20 cellular contexts compared by ENCODE assay signal in the genomic region with DNA sequence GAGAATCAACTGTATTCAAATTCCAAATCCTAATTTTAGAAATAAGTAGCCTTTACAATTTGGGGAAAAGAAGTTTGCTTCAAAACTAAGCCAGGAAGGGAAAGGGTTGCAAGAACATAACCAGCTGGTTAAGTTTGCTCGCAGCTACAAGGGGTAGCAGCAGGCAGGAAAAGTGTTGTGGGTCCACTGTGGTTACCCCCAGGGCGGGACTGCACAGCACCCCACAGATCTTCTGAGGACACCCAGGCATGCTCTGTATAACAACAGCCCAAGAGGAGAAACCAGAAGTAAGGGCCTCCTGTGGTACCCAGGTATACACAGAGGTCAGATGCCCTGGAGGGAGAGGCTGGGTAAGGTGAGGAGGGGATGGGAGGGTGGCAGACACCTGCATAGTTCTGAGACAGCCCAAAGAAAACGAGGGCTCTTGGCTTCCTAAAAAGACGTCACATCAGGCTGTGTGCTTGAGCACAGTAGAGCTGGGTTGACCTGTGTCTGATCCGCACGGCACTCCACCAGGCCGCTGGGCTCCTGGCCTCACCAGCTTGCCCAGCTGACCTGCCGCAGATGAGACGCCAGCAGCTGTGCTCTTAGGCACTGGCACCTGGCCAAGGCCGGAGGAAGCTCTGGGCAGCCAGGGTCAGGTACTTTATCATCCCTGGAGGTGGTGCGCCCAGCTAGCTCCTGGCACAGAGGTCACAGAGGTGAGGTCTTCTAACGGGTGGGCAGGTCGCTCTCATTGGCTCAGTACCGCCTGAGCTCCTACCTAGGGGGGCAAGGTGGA.
DNase-seq lines count a peak whose midpoint lies in the region; ATAC-seq and TF ChIP-seq lines count a peak whose summit lies in the region.
"Had no signal": no experiment of that assay in that cellular context is flagged by ENCODE, and none has a peak within 500 bp of the region (broad histone marks: within the 10 kb centered on the region; RNA-seq: fewer than 3 reads in every experiment).

No MANE protein-coding gene starts in this region.

- peak overlapping the region in 1 of 2 donors; percentile 4 for H3K27ac ChIP-seq in liver (ENCODE audit: low read depth in 1 of 2, low read length in 2 of 2)
- H3K27ac ChIP-seq: A549, KMS-11, Peyer's patch had no signal

- TF ChIP-seq CTCF in liver (IDR thresholded peaks at IDR 0.05; ENCODE audit: low read depth, low read length, missing input control): no peak

- no peaks in the 10 kb centered on the region for H3K27me3 Mint-ChIP-seq in activated naive CD8-positive, alpha-beta T cell
- H3K27me3 Mint-ChIP-seq in activated naive CD8-positive, alpha-beta T cell treated with anti-CD3 and anti-CD28 coated beads, Interleukin-2, amount 50 U/mL, for 24 hours: peaks cover 3% of the 10 kb centered on the region
- no peaks in the 10 kb centered on the region for H3K27me3 Mint-ChIP-seq in activated naive CD8-positive, alpha-beta T cell treated with anti-CD3 and anti-CD28 coated beads for 36 hours

- peaks cover 3 to 37% (median 12%) of the 10 kb centered on the region in 4 donors for H3K36me3 ChIP-seq in liver (ENCODE audit: control insufficient read depth in 4 of 4, insufficient read depth in 3 of 4, low read depth in 1 of 4, low read length in 3 of 4)
- H3K36me3 ChIP-seq: Peyer's patch had no signal

- no peaks in the 10 kb centered on the region for H3K9me3 Mint-ChIP-seq in activated naive CD8-positive, alpha-beta T cell (ENCODE audit: low read depth)
- no peaks in the 10 kb centered on the region for H3K9me3 Mint-ChIP-seq in activated naive CD8-positive, alpha-beta T cell treated with anti-CD3 and anti-CD28 coated beads, Interleukin-2, amount 50 U/mL, for 24 hours
- no peaks in the 10 kb centered on the region for H3K9me3 Mint-ChIP-seq in activated naive CD8-positive, alpha-beta T cell treated with anti-CD3 and anti-CD28 coated beads for 36 hours
- H3K9me3 Mint-ChIP-seq: H9 had no signal

- no peaks in the 10 kb centered on the region for H3K9me3 ChIP-seq in liver (ENCODE audit: control insufficient read depth in 4 of 4, low read length in 3 of 4)
- H3K9me3 ChIP-seq: A549, Peyer's patch had no signal

- DNase-seq in activated naive CD8-positive, alpha-beta T cell treated with anti-CD3 and anti-CD28 coated beads, Interleukin-2, amount 50 U/mL, for 24 hours: no peak
- DNase-seq in activated naive CD8-positive, alpha-beta T cell treated with anti-CD3 and anti-CD28 coated beads for 36 hours: no peak
- peak; percentile 74 for DNase-seq in posterior vena cava (ENCODE audit: low spot score)
- DNase-seq in middle frontal gyrus (ENCODE audit: extremely low spot score, low spot score): no peak
- no peak for DNase-seq in SIG-M5 treated with dmso at 0.1 percent for 504 hours (lab: John Stamatoyannopoulos, UW; ENCODE audit: unreplicated experiment)
- no peak for DNase-seq in SHP77 (lab: John Stamatoyannopoulos, UW)
- DNase-seq: DMS79 treated with DMSO at 0.1 percent for 48 hours; H9; NCI-H1417; NCI-H187; NCI-H2107; NCI-H510A; NCI-H748 treated with DMSO at 0.1 percent for 48 hours; NK-92 treated with Interleukin-12 subunit alpha and Interleukin-12 subunit beta, amount 100 ng/mL, for 24 hours; Peyer's patch had no signal

- H3K27ac Mint-ChIP-seq in activated naive CD8-positive, alpha-beta T cell: peak overlapping the region; percentile 5
- no peak overlapping the region for H3K27ac Mint-ChIP-seq in activated naive CD8-positive, alpha-beta T cell treated with anti-CD3 and anti-CD28 coated beads, Interleukin-2, amount 50 U/mL, for 24 hours
- H3K27ac Mint-ChIP-seq in activated naive CD8-positive, alpha-beta T cell treated with anti-CD3 and anti-CD28 coated beads for 36 hours: peak overlapping the region; percentile 52
- H3K27ac Mint-ChIP-seq: H9 had no signal

- peaks cover 23% of the 10 kb centered on the region for H3K4me1 Mint-ChIP-seq in activated naive CD8-positive, alpha-beta T cell (ENCODE audit: low read depth)
- H3K4me1 Mint-ChIP-seq in activated naive CD8-positive, alpha-beta T cell treated with anti-CD3 and anti-CD28 coated beads, Interleukin-2, amount 50 U/mL, for 24 hours: peaks cover 7% of the 10 kb centered on the region
- H3K4me1 Mint-ChIP-seq in activated naive CD8-positive, alpha-beta T cell treated with anti-CD3 and anti-CD28 coated beads for 36 hours: peaks cover 25% of the 10 kb centered on the region

- H3K9ac ChIP-seq in liver (ENCODE audit: low read depth in 1 of 2, low read length in 2 of 2): no peak overlapping the region
- H3K9ac ChIP-seq: KMS-11 had no signal

- H3K36me3 Mint-ChIP-seq in activated naive CD8-positive, alpha-beta T cell: no peaks in the 10 kb centered on the region
- no peaks in the 10 kb centered on the region for H3K36me3 Mint-ChIP-seq in activated naive CD8-positive, alpha-beta T cell treated with anti-CD3 and anti-CD28 coated beads, Interleukin-2, amount 50 U/mL, for 24 hours (ENCODE audit: low read depth)
- H3K36me3 Mint-ChIP-seq in activated naive CD8-positive, alpha-beta T cell treated with anti-CD3 and anti-CD28 coated beads for 36 hours: no peaks in the 10 kb centered on the region

- no peak overlapping the region for H3K4me3 ChIP-seq in liver (ENCODE audit: low read depth in 1 of 3, low read length in 3 of 3)
- H3K4me3 ChIP-seq: A549, Peyer's patch had no signal

- intact Hi-C loops in posterior vena cava (cut with DNase I): no loop called here

- no peak for ATAC-seq in activated naive CD8-positive, alpha-beta T cell treated with anti-CD3 and anti-CD28 coated beads, Interleukin-2, amount 50 U/mL, for 24 hours
- ATAC-seq: A549, Right ventricle myocardium inferior had no signal

- H3K27me3 ChIP-seq in liver (ENCODE audit: control insufficient read depth in 4 of 4, insufficient read depth in 4 of 4, low read length in 3 of 4): no peaks in the 10 kb centered on the region
- H3K27me3 ChIP-seq: Peyer's patch had no signal

- H3K4me3 Mint-ChIP-seq in activated naive CD8-positive, alpha-beta T cell: no peak overlapping the region
- no peak overlapping the region for H3K4me3 Mint-ChIP-seq in activated naive CD8-positive, alpha-beta T cell treated with anti-CD3 and anti-CD28 coated beads, Interleukin-2, amount 50 U/mL, for 24 hours
- H3K4me3 Mint-ChIP-seq in activated naive CD8-positive, alpha-beta T cell treated with anti-CD3 and anti-CD28 coated beads for 36 hours: no peak overlapping the region
- H3K4me3 Mint-ChIP-seq: H9 had no signal

- 46% methylated on average over 14 of the region's 14 CpGs for WGBS in liver

- H3K4me1 ChIP-seq in liver (ENCODE audit: control insufficient read depth in 4 of 4, insufficient read depth in 4 of 4, low read length in 3 of 4): peaks cover 3 to 41% (median 28%) of the 10 kb centered on the region in 4 donors
- H3K4me1 ChIP-seq: A549 had no signal

- peak in 1 of 2 donors; percentile 30 for TF ChIP-seq RAD21 in liver (IDR thresholded peaks at IDR 0.05)

TF ChIP-seq in liver, 16 proteins besides CTCF, POLR2A, EP300 and RAD21:
- peak; percentile 69 to 73 for TF ChIP-seq RXRA (IDR thresholded peaks at IDR 0.05)
- peak; percentile 31 to 52 for TF ChIP-seq HNF4A (conservative IDR thresholded peaks at IDR 0.05)
- peak; percentile 16 for TF ChIP-seq NR2F2 (IDR thresholded peaks at IDR 0.05)
- TF ChIP-seq EGR1 (IDR thresholded peaks at IDR 0.05; ENCODE audit: low read depth in 2 of 2): no peak
TF ChIP-seq in liver: peak in this region for 3.
